10 cellular contexts compared by ENCODE assay signal in the genomic region with DNA sequence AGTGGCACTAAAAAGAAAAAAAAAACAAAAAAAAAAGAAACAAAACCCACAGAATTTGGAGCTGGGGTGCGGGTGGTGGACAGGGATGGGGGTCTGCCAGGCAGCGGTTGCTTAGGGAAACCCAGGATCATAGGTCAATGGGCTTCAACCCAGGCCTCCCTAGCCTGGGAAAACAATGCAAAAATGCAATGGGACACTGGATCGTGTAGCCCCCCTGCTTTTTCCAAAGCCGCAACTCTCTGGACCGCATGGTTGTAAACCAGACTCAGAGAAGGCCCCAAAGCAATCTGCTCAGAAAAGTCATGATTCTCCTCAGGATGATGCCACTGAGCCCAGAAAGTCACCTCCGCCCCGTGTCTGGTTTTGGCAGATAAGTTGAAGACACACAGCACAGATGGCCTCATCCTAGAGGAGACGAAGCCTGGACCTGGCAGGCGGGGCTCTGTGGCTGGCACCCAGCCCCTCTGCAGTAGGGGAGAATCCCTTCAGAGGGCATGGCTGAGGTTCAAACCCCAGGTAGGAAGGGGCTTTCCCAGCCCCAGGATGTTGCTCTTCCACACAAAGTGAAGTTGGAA. TPM values are rescaled to one million over a fixed set of nuclear protein-coding genes. Genes with fewer than 3 reads are reported as not detected.
A peak's percentile ranks its signal among the peaks of the same experiment; 100 is the strongest.
DNase-seq lines count a peak whose midpoint lies in the region; ATAC-seq and TF ChIP-seq lines count a peak whose summit lies in the region.
"Had no signal": no experiment of that assay in that cellular context is flagged by ENCODE, and none has a peak within 500 bp of the region (broad histone marks: within the 10 kb centered on the region; RNA-seq: fewer than 3 reads in every experiment).

No MANE protein-coding gene starts in this region.

- H3K27ac ChIP-seq in AG04450 (ENCODE audit: low read depth, low read length) (peak overlapping the region; percentile 81), PC-9 (no peak overlapping the region), iPS-20b (ENCODE audit: low read length) (no peak overlapping the region)

- H2AFZ ChIP-seq in PC-9, result peak overlapping the region; percentile 97; the same call in 1 of the 2 replicates

- no peak overlapping the region for H3K4me3 ChIP-seq in AG04450 (ENCODE audit: low read depth, low read length)
- peak overlapping the region; percentile 73; the same call in 1 of the 2 replicates for H3K4me3 ChIP-seq in PC-9
- 0 out of 2 replicates have a peak overlapping the region, but pooled peaks have one; percentile 58 for H3K4me3 ChIP-seq in iPS-20b (ENCODE audit: low read length)

- H3K9me2 ChIP-seq in PC-9 (ENCODE audit: insufficient read depth), result no peaks in the 10 kb centered on the region

- H3K4me2 ChIP-seq in PC-9, result peak overlapping the region; percentile 95

- no peaks in the 10 kb centered on the region for H3K79me2 ChIP-seq in PC-9 (ENCODE audit: low read depth)

- POLR2A ChIA-PET in AG04450 (lab: Yijun Ruan, JAX) (interaction anchor here (1.4 to 5.1 kb wide), 2 partner anchors 9 to 13 kb away, joined by 6 to 24 read pairs; a partner anchor contains a TSS), PC-9 (lab: Charles Lee; ENCODE audit: unreplicated experiment) (interaction anchor here (0.6 kb wide), 1 partner anchor 175 kb away, joined by 3 read pairs; a partner anchor contains a TSS)

- H3K4me1 ChIP-seq in PC-9 (replicated peaks; ENCODE audit: insufficient read depth) (peaks cover 51% of the 10 kb centered on the region), iPS-20b (ENCODE audit: insufficient read depth, low read length) (peaks cover 5% of the 10 kb centered on the region; the same call in 1 of the 2 replicates)

- H4K20me1 ChIP-seq in PC-9 (ENCODE audit: insufficient read depth), result no peaks in the 10 kb centered on the region

- H3K36me3 ChIP-seq in PC-9 (ENCODE audit: low read depth) (no peaks in the 10 kb centered on the region), iPS-20b (ENCODE audit: insufficient read depth, low read depth, low read length) (no peaks in the 10 kb centered on the region)

- no peak for ATAC-seq in GM21447 (IDR thresholded peaks at IDR 0.05; ENCODE audit: unreplicated experiment)

- no peak overlapping the region for H3K9ac ChIP-seq in iPS-20b (ENCODE audit: low read depth, low read length)

- no peak for TF ChIP-seq CTCF in AG04450 (IDR thresholded peaks at IDR 0.05; ENCODE audit: low read depth, low read length)
- no peak for TF ChIP-seq CTCF in PC-9 (conservative IDR thresholded peaks at IDR 0.05)

- H3K9me3 ChIP-seq in AG04450 (ENCODE audit: control insufficient read depth, insufficient read depth, low read length) (no peaks in the 10 kb centered on the region; the same call in 1 of the 2 replicates), PC-9 (ENCODE audit: insufficient read depth, low read depth) (no peaks in the 10 kb centered on the region), iPS-20b (ENCODE audit: insufficient read depth, low read depth, low read length) (peaks cover 4% of the 10 kb centered on the region; the same call in 1 of the 2 replicates)

- H3K27me3 ChIP-seq in AG04450 (ENCODE audit: control insufficient read depth, insufficient read depth, low read length) (peaks cover 18% of the 10 kb centered on the region), PC-9 (ENCODE audit: insufficient read depth, low read depth) (no peaks in the 10 kb centered on the region), iPS-20b (ENCODE audit: insufficient read depth, low read length) (peaks cover 100% of the 10 kb centered on the region)

- intact Hi-C loops in PC-9 (cut with micrococcal nuclease; ENCODE audit: unreplicated experiment), result loop anchor here (1.0 to 2.0 kb wide), 2 partner anchors 174 to 459 kb away; a partner anchor contains a TSS
- intact Hi-C loops in posterior vena cava (cut with DNase I), result no loop called here

- no TSS peak for BruUV-seq in PC-9 (replicated peaks; lab: Mats Ljungman, UMichigan)

- CTCF ChIA-PET in AG04450 (lab: Charles Lee) (interaction anchor here (1.2 kb wide), 1 partner anchor 9 kb away, joined by 3 read pairs; no protein-coding TSS in a partner anchor), PC-9 (lab: Charles Lee) (interaction anchor here (0.6 kb wide), 1 partner anchor 174 kb away, joined by 5 read pairs; no protein-coding TSS in a partner anchor)

- H3F3A ChIP-seq in PC-9 (ENCODE audit: insufficient read depth, low read depth), result peaks cover 47% of the 10 kb centered on the region

- DNase-seq in AG04450 (ENCODE audit: low read depth, low spot score), result no peak
- peak; percentile 75 for DNase-seq in EH (ENCODE audit: low read depth)
- DNase-seq in PC-9, result no peak
- no peak for DNase-seq in posterior vena cava (ENCODE audit: low spot score)
- DNase-seq in DMS114 treated with DMSO at 0.1 percent for 48 hours (lab: John Stamatoyannopoulos, UW; ENCODE audit: unreplicated experiment), result no peak
- no peak for DNase-seq in NCI-H345 treated with DMSO at 0.1 percent for 48 hours (lab: John Stamatoyannopoulos, UW; ENCODE audit: unreplicated experiment)
- DNase-seq: hippocampal formation had no signal

RNA-seq across cellular contexts. Expression of a gene that starts 5.1 kb away (rescaled TPM):
- 0.10 and 0.24 TPM in 2 replicates for polyA plus RNA-seq in AG04450 (2011; rRNA removed)
- polyA minus RNA-seq in AG04450 (2011; rRNA and poly(A)+ RNA removed), result 0.09 TPM in 1 of 2 replicates, not detected in the other
- 0.65 and 0.76 TPM in 2 replicates for total RNA-seq in PC-9 (2021)
- total RNA-seq in posterior vena cava, result not detected
- total RNA-seq: pulmonary artery endothelial cell had no signal

RNA-seq across cellular contexts. Expression of a gene that starts 12.3 kb away (rescaled TPM):
- 1.9 and 2.2 TPM in 2 replicates for polyA plus RNA-seq in AG04450 (2011; rRNA removed)
- 1.4 and 1.5 TPM in 2 replicates for polyA minus RNA-seq in AG04450 (2011; rRNA and poly(A)+ RNA removed)
- total RNA-seq in PC-9 (2021) (0.87 TPM in 1 of 2 replicates, not detected in the other), posterior vena cava (not detected)
